Comparison of ENCODE assay signal across 8 cellular contexts in genomic region chr14:77459072-77459723, GRCh38. TPM values are rescaled to one million over a fixed set of nuclear protein-coding genes. Genes with fewer than 3 reads are reported as not detected.
DNase-seq lines count a peak whose midpoint lies in the region; ATAC-seq and TF ChIP-seq lines count a peak whose summit lies in the region.

No MANE protein-coding gene starts in this region.

- no peak overlapping the region for H2AK5ac ChIP-seq in mesendoderm (ENCODE audit: low read length)

- H3K79me1 ChIP-seq in mesendoderm (ENCODE audit: low read length), result peaks cover 14% of the 10 kb centered on the region

- H3K4me1 ChIP-seq in cardiac muscle cell (ENCODE audit: low read depth) (peaks cover 6% of the 10 kb centered on the region), mesendoderm (ENCODE audit: control insufficient read depth, low read depth, low read length) (peaks cover 2% of the 10 kb centered on the region)

- H2BK15ac ChIP-seq in mesendoderm (replicated peaks; ENCODE audit: low read depth), result no peak overlapping the region

- no peak overlapping the region for H3K27ac ChIP-seq in cardiac muscle cell
- no peak overlapping the region for H3K27ac ChIP-seq in mesendoderm (ENCODE audit: low read depth, low read length)

- H3K36me3 ChIP-seq in cardiac muscle cell (peaks cover 28% of the 10 kb centered on the region), mesendoderm (ENCODE audit: control insufficient read depth, insufficient read depth, low read length) (peaks cover 5% of the 10 kb centered on the region)

- TF ChIP-seq CTCF in cardiac muscle cell (IDR thresholded peaks at IDR 0.05; ENCODE audit: low read depth, low read length), result peak; percentile 79

- H2BK120ac ChIP-seq in mesendoderm (ENCODE audit: low read depth, low read length), result no peak overlapping the region

- H3K9me3 ChIP-seq in cardiac muscle cell (ENCODE audit: low read depth), result no peaks in the 10 kb centered on the region

- H3K56ac ChIP-seq in mesendoderm (ENCODE audit: low read length), result no peak overlapping the region

- no peak overlapping the region for H4K5ac ChIP-seq in mesendoderm (ENCODE audit: low read length)

- no peak overlapping the region for H2BK5ac ChIP-seq in mesendoderm (ENCODE audit: low read length)

- H3K18ac ChIP-seq in mesendoderm (ENCODE audit: low read length), result no peak overlapping the region

- ATAC-seq in left ventricle myocardium superior, result no peak

- H3K23ac ChIP-seq in mesendoderm (ENCODE audit: low read length), result no peak overlapping the region

- DNase-seq in cardiac muscle cell (ENCODE audit: low read depth in 1 of 2, low spot score in 1 of 2) (peak; percentile 73 to 82), left ventricle myocardium superior (no peak), NCI-H2196 treated with DMSO at 0.1 percent for 48 hours (lab: John Stamatoyannopoulos, UW; ENCODE audit: unreplicated experiment) (peak; percentile 50), dermis blood vessel endothelial cell (peak; percentile 90), mesendoderm (peak; percentile 84), epidermal melanocyte (ENCODE audit: insufficient read length, low spot score) (no peak)
- DNase-seq in activated CD4-positive, alpha-beta T cell treated with anti-CD3 and anti-CD28 coated beads for 48 hours, result peak; percentile 86
- peak; percentile 17 for DNase-seq in stimulated activated CD8-positive, alpha-beta memory T cell treated with anti-CD3 and anti-CD28 coated beads, Interleukin-12 subunit alpha, Interleukin-12 subunit beta, amount 100 ng/mL, for 4 hours (ENCODE audit: low read depth)

- H3K9ac ChIP-seq in mesendoderm (ENCODE audit: low read length), result peak overlapping the region; percentile 87

- intact Hi-C loops in left ventricle myocardium superior (cut with micrococcal nuclease), result loop anchor here (10.0 kb wide), 1 partner anchor 96 kb away; no protein-coding TSS in a partner anchor

- no peak overlapping the region for H3K4ac ChIP-seq in mesendoderm (ENCODE audit: low read depth, low read length)

- H4K8ac ChIP-seq in mesendoderm (ENCODE audit: low read depth, low read length), result no peak overlapping the region

- peak overlapping the region; percentile 73 for H3K4me2 ChIP-seq in mesendoderm (ENCODE audit: low read length)

- H3K27me3 ChIP-seq in cardiac muscle cell, result no peaks in the 10 kb centered on the region
- H3K27me3 ChIP-seq in mesendoderm (ENCODE audit: insufficient read depth, low read length, poor library complexity), result no peaks in the 10 kb centered on the region

- H3K4me3 ChIP-seq in cardiac muscle cell, result peak overlapping the region; percentile 71
- peak overlapping the region; percentile 96 for H3K4me3 ChIP-seq in mesendoderm (ENCODE audit: low read length)

- WGBS in mesendoderm (ENCODE audit: extremely low coverage, insufficient coverage, low lambda C conversion rate), result no CpG with 5 or more reads among the region's 13 CpGs

- peaks cover 23% of the 10 kb centered on the region for H3K79me2 ChIP-seq in mesendoderm (ENCODE audit: control insufficient read depth, insufficient read depth, low read length)

RNA-seq across cellular contexts. Expression of gene AHSA1, which starts 1.3 kb away (rescaled TPM):
- total RNA-seq in cardiac muscle cell (193 and 209 TPM in 2 replicates), left ventricle myocardium superior (231 TPM), dermis blood vessel endothelial cell (106 and 187 TPM in 2 replicates)
- polyA plus RNA-seq in cardiac muscle cell, result 137 and 182 TPM in 2 replicates
- polyA plus RNA-seq in mesendoderm (2013, experiment 1 of 2), result 150 TPM
- polyA plus RNA-seq in mesendoderm (2013, experiment 2 of 2), result 144 TPM

RNA-seq across cellular contexts. Expression of gene VIPAS39, which starts 1.8 kb away (rescaled TPM):
- 19.4 and 24.5 TPM in 2 replicates for total RNA-seq in cardiac muscle cell
- polyA plus RNA-seq in cardiac muscle cell, result 16.1 and 21.3 TPM in 2 replicates
- 12.6 TPM for total RNA-seq in left ventricle myocardium superior
- total RNA-seq in dermis blood vessel endothelial cell, result 34.1 and 38.1 TPM in 2 replicates
- 14.4 TPM for polyA plus RNA-seq in mesendoderm (2013, experiment 1 of 2)
- 13.7 TPM for polyA plus RNA-seq in mesendoderm (2013, experiment 2 of 2)

RNA-seq across cellular contexts. Expression of gene NOXRED1, which starts 35.9 kb away (rescaled TPM):
- total RNA-seq in cardiac muscle cell, result 0.06 and 0.07 TPM in 2 replicates
- not detected in 2 replicates for polyA plus RNA-seq in cardiac muscle cell
- total RNA-seq in left ventricle myocardium superior, result 0.15 TPM
- total RNA-seq in dermis blood vessel endothelial cell, result under 0.01 TPM in 1 of 2 replicates, not detected in the other
- 0.04 TPM for polyA plus RNA-seq in mesendoderm (2013, experiment 1 of 2)
- polyA plus RNA-seq in mesendoderm (2013, experiment 2 of 2), result 0.07 TPM

RNA-seq across cellular contexts. Expression of gene ISM2, which starts 39.4 kb away (rescaled TPM):
- total RNA-seq in cardiac muscle cell (0.53 and 0.83 TPM in 2 replicates), left ventricle myocardium superior (0.25 TPM), dermis blood vessel endothelial cell (0.14 and 0.17 TPM in 2 replicates)
- polyA plus RNA-seq in cardiac muscle cell, result not detected in 2 replicates
- polyA plus RNA-seq in mesendoderm (2013, experiment 1 of 2), result 0.35 TPM
- 0.56 TPM for polyA plus RNA-seq in mesendoderm (2013, experiment 2 of 2)

Comparison
In these comparisons a context has a peak if more than half of its experiments do, and no peak if none do; other contexts are left out.
1. DNase-seq: peak in cardiac muscle cell (2 of 2), NCI-H2196 treated with DMSO at 0.1 percent for 48 hours (single experiment), activated CD4-positive, alpha-beta T cell treated with anti-CD3 and anti-CD28 coated beads for 48 hours (single experiment), dermis blood vessel endothelial cell (single experiment), mesendoderm (single experiment) and stimulated activated CD8-positive, alpha-beta memory T cell treated with anti-CD3 and anti-CD28 coated beads, Interleukin-12 subunit alpha, Interleukin-12 subunit beta, amount 100 ng/mL, for 4 hours (single experiment); none in left ventricle myocardium superior (single experiment) and epidermal melanocyte (single experiment).